ENCODE assay signal across 22 cellular contexts in the genomic region with DNA sequence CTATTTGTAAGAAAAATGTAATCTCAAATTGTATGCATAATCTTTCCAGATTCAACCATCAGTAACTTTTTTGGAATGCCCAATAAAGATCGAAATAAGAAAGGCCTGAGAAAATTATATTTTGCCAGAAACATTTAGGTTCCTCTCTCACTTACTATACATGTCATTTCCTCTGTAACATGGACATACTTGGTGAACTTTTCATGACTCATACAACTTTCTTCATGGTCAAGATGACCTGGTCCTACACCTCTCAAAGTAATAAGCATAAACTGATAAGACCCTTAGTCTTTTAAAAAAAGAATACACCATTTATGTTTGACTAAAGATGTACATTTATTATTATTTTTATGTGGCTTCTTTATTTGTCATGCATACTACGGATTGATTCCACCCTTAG.
"Had no signal": no experiment of that assay in that cellular context is flagged by ENCODE, and none has a peak within 500 bp of the region (broad histone marks: within the 10 kb centered on the region; RNA-seq: fewer than 3 reads in every experiment).

No MANE protein-coding gene starts in this region.

- H3K9me3 Mint-ChIP-seq: activated naive CD4-positive, alpha-beta T cell treated with anti-CD3 and anti-CD28 coated beads, Interleukin-2, amount 50 U/mL, for 72 hours; brain; natural killer cell had no signal

- H3K36me3 Mint-ChIP-seq: activated naive CD4-positive, alpha-beta T cell treated with anti-CD3 and anti-CD28 coated beads, Interleukin-2, amount 50 U/mL, for 72 hours; brain; natural killer cell had no signal

- H3K27ac Mint-ChIP-seq: activated CD8-positive, alpha-beta T cell treated with anti-CD3 and anti-CD28 coated beads, Interleukin-2, amount 10 ng/mL, durations not matched to agents 7 days and 5 days; activated naive CD4-positive, alpha-beta T cell treated with anti-CD3 and anti-CD28 coated beads, Interleukin-2, amount 50 U/mL, for 72 hours; brain; natural killer cell had no signal

- H3K27me3 ChIP-seq: esophagus muscularis mucosa, gastroesophageal sphincter, ovary, right atrium auricular region, spleen, upper lobe of left lung had no signal

- H3K4me1 Mint-ChIP-seq: brain, natural killer cell had no signal

- H3K4me3 ChIP-seq: esophagus muscularis mucosa, gastroesophageal sphincter, ovary, prostate gland, right atrium auricular region, spleen, upper lobe of left lung had no signal

- H3K9me3 ChIP-seq: esophagus muscularis mucosa, gastroesophageal sphincter, ovary, prostate gland, right atrium auricular region, spleen, upper lobe of left lung had no signal

- DNase-seq: activated CD4-positive, alpha-beta T cell treated with anti-CD3 and anti-CD28 coated beads for 1 hour; activated CD4-positive, alpha-beta T cell treated with anti-CD3 and anti-CD28 coated beads, Interleukin-2, amount 50 U/mL, for 1 hour; activated CD8-positive, alpha-beta T cell treated with anti-CD3 and anti-CD28 coated beads, Interleukin-2, amount 10 ng/mL, durations not matched to agents 7 days and 5 days; activated gamma-delta T cell treated with Interleukin-2 at 50 U/mL for 16 hours; aorta; caudate nucleus; effector memory CD4-positive, alpha-beta T cell; head of caudate nucleus; hypothalamus; midbrain; natural killer cell; ovary; spleen; stimulated activated CD4-positive, alpha-beta T cell treated with anti-CD3 and anti-CD28 coated beads, Interleukin-4, amount 100 ng/mL, for 1 hour; stimulated activated naive CD8-positive, alpha-beta T cell treated with anti-CD3 and anti-CD28 coated beads, Interleukin-15, Interleukin-2, amounts not matched to agents 100 U/mL and 50 U/mL, for 24 hours; upper lobe of left lung had no signal

- H3K4me3 Mint-ChIP-seq: activated CD8-positive, alpha-beta T cell treated with anti-CD3 and anti-CD28 coated beads, Interleukin-2, amount 10 ng/mL, durations not matched to agents 7 days and 5 days; brain; natural killer cell had no signal

- ATAC-seq: activated CD8-positive, alpha-beta T cell treated with anti-CD3 and anti-CD28 coated beads, Interleukin-2, amount 10 ng/mL, durations not matched to agents 7 days and 5 days; activated naive CD4-positive, alpha-beta T cell treated with anti-CD3 and anti-CD28 coated beads, Interleukin-2, amount 50 U/mL, for 72 hours; gastroesophageal sphincter; natural killer cell; stimulated activated naive CD8-positive, alpha-beta T cell treated with anti-CD3 and anti-CD28 coated beads, Interleukin-15, Interleukin-2, amounts not matched to agents 100 U/mL and 50 U/mL, for 24 hours had no signal

- H3K36me3 ChIP-seq: esophagus muscularis mucosa, gastroesophageal sphincter, ovary, prostate gland, right atrium auricular region, spleen, upper lobe of left lung had no signal

- H3K4me1 ChIP-seq: gastroesophageal sphincter, prostate gland had no signal

- H3K27ac ChIP-seq: ovary, prostate gland, spleen had no signal
